ENCODE assay signal across 10 cellular contexts in the genomic region with DNA sequence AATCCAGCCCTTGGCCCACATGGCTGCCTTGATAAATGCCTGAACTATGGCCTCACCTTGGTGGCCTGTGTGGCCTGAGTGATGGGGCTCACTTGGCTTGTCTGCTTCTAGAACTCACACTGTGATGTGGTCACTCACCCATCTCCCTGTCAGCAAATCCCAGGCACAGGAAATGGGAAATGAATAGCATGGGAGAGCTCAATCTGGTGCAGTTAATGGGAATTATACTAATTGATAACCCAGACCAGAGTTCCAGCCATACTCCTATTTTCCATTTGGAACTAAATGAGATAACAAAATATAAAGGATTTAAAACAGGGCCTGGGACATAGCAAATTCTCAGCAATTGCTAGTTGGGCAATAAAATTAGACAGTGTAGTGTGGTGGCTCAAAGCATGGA.
"Had no signal": no experiment of that assay in that cellular context is flagged by ENCODE, and none has a peak within 500 bp of the region (broad histone marks: within the 10 kb centered on the region; RNA-seq: fewer than 3 reads in every experiment).

No MANE protein-coding gene starts in this region.

- H3K4me1 Mint-ChIP-seq: IgD-negative memory B cell had no signal

- H3K36me3 Mint-ChIP-seq: IgD-negative memory B cell had no signal

- H3K4me3 Mint-ChIP-seq: HFFc6, IgD-negative memory B cell had no signal

- H3K4me1 ChIP-seq: HAP-1 had no signal

- H3K9me3 ChIP-seq: HAP-1 had no signal

- DNase-seq: GM23248, GOT3, H7, HFFc6, KBM-7 had no signal

- H3K27ac Mint-ChIP-seq: HFFc6, IgD-negative memory B cell had no signal

- ATAC-seq: HCT116, HepG2 had no signal

- H3K9me3 Mint-ChIP-seq: HFFc6 had no signal

- H3K4me3 ChIP-seq: GM23248, HAP-1 had no signal

- H3K27ac ChIP-seq: GM23248, HL-60 had no signal

- H3K36me3 ChIP-seq: HAP-1 had no signal
